20 cellular contexts compared by ENCODE assay signal in genomic region chr5:137095597-137095996, GRCh38.
"Had no signal": no experiment of that assay in that cellular context is flagged by ENCODE, and none has a peak within 500 bp of the region (broad histone marks: within the 10 kb centered on the region; RNA-seq: fewer than 3 reads in every experiment).

No MANE protein-coding gene starts in this region.

- FAIRE-seq: astrocyte had no signal

- DNase-seq: activated CD4-positive, alpha-beta memory T cell treated with anti-CD3 and anti-CD28 coated beads for 36 hours; activated CD4-positive, alpha-beta T cell treated with anti-CD3 and anti-CD28 coated beads, Interleukin-2, amount 10 ng/mL, durations not matched to agents 7 days and 5 days; activated CD4-positive, CD25-positive, alpha-beta regulatory T cell; activated CD8-positive, alpha-beta memory T cell treated with anti-CD3 and anti-CD28 coated beads for 24 hours; activated effector memory CD4-positive, alpha-beta T cell treated with anti-CD3 and anti-CD28 coated beads, Interleukin-2, amount 50 U/mL, for 16 hours; activated naive CD4-positive, alpha-beta T cell treated with Interleukin-2 at 50 U/mL for 16 hours; activated naive CD8-positive, alpha-beta T cell treated with anti-CD3 and anti-CD28 coated beads, Interleukin-2, amount 50 U/mL, for 24 hours; activated T-cell treated with anti-CD3 and anti-CD28 coated beads, Interleukin-2, amount 50 U/mL, for 4 hours; amygdala; KG1; NCI-H1092; NCI-H1930; NCI-H2107; NCI-H524 treated with DMSO at 0.1 percent for 48 hours; PC-9; SJCRH30; SK-N-SH; T-helper 1 cell had no signal

- ATAC-seq: activated naive CD4-positive, alpha-beta T cell treated with anti-CD3 and anti-CD28 coated beads, Interleukin-2, amount 50 U/mL, for 72 hours; activated naive CD8-positive, alpha-beta T cell treated with anti-CD3 and anti-CD28 coated beads, Interleukin-2, amount 50 U/mL, for 24 hours; activated T-cell treated with anti-CD3 and anti-CD28 coated beads, Interleukin-2, amount 50 U/mL, for 4 hours had no signal
